Comparison of ENCODE assay signal across 8 cellular contexts in the genomic region with DNA sequence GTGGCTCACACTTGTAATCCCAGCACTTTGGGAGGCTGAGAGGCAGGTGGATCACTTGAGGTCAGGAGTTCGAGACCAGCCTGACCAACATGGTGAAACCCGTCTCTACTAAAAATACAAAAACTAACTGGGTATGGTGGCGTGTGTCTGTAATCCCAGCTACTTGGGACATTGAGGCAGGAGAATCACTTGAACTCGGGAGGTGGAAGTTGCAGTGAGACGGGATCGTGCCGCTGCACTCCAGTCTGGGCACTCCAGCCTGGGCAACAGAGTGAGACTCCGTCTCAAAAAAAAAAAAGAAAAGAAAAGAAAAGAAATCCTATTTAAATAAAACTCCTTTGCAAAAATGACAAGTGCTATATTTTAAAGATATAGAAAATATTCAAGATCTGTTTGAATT. TPM values are rescaled to one million over a fixed set of nuclear protein-coding genes. Genes with fewer than 3 reads are reported as not detected.
A peak's percentile ranks its signal among the peaks of the same experiment; 100 is the strongest.
DNase-seq lines count a peak whose midpoint lies in the region; ATAC-seq and TF ChIP-seq lines count a peak whose summit lies in the region.
"Not testable (repeated sequence)": the region's sequence is repeated elsewhere in the genome, so short reads cannot be mapped to it uniquely, and the experiment has no call there.

No MANE protein-coding gene starts in this region.

- BruUV-seq in IMR-90 (replicated peaks; lab: Mats Ljungman, UMichigan) = not testable (repeated sequence)

- peak overlapping the region in 1 of 2 experiments; percentile 88; a peak in 1 of 4 replicates for H4K8ac ChIP-seq in IMR-90 (ENCODE audit: low read depth in 2 of 2, low read length in 2 of 2)

- H4K5ac ChIP-seq in IMR-90 (ENCODE audit: low read depth, low read length) = not testable (repeated sequence)

- not testable (repeated sequence) for H3K23ac ChIP-seq in IMR-90 (ENCODE audit: low read depth, low read length)

- H4K20me1 ChIP-seq in IMR-90 (ENCODE audit: insufficient read depth, low read length); osteoblast (ENCODE audit: insufficient read depth, low read length): not testable (repeated sequence)

- not testable (repeated sequence) for H3K27me3 ChIP-seq in IMR-90 (ENCODE audit: control insufficient read depth, insufficient read depth, low read length); brain microvascular endothelial cell (replicated peaks); left ventricle myocardium inferior (ENCODE audit: low read depth); osteoblast (ENCODE audit: insufficient read depth, low read length); upper lobe of left lung

- H3K56ac ChIP-seq in IMR-90 (ENCODE audit: extremely low read depth, insufficient read depth, low read length) = not testable (repeated sequence)

- H3K9me1 ChIP-seq in IMR-90 (ENCODE audit: insufficient read depth, low read length) = peaks cover 11% of the 10 kb centered on the region

- not testable (repeated sequence) for TF ChIP-seq EP300 in upper lobe of left lung (IDR thresholded peaks at IDR 0.05)

- not testable (repeated sequence) for TF ChIP-seq CTCF in CD14-positive monocyte (IDR thresholded peaks at IDR 0.05); IMR-90 (conservative IDR thresholded peaks at IDR 0.05; ENCODE audit: low read depth, low read length); brain microvascular endothelial cell (IDR thresholded peaks at IDR 0.05; ENCODE audit: low read depth, low read length, missing control alignments); left ventricle myocardium inferior (IDR thresholded peaks at IDR 0.05; ENCODE audit: borderline replicate concordance); osteoblast (IDR thresholded peaks at IDR 0.05; ENCODE audit: extremely low read depth, low read depth, low read length); upper lobe of left lung (IDR thresholded peaks at IDR 0.05)

- CTCF ChIA-PET in IMR-90 (lab: Yijun Ruan, JAX) = not testable (repeated sequence)

- H3K4me1 Mint-ChIP-seq in CD14-positive monocyte = peaks cover 85% of the 10 kb centered on the region
- H3K4me1 Mint-ChIP-seq in T-helper 1 cell treated with Interleukin-12 subunit alpha and Interleukin-12 subunit beta and Interleukin-4 antibody, amounts not matched to agents 30 μg/mL and 1 μg/mL, for 36 hours (ENCODE audit: low read depth) = peaks cover 77% of the 10 kb centered on the region
- H3K4me1 Mint-ChIP-seq in activated T-cell treated with anti-CD3 and anti-CD28 coated beads, Interleukin-2, amount 50 U/mL, for 72 hours (ENCODE audit: low read depth) = peaks cover 92% of the 10 kb centered on the region

- H2AK9ac ChIP-seq in IMR-90 (replicated peaks; ENCODE audit: low read depth, low read length, poor library complexity) = not testable (repeated sequence)

- H3K27ac ChIP-seq in IMR-90 (ENCODE audit: insufficient read depth, low read length) = peak overlapping the region; percentile 54
- H3K27ac ChIP-seq in brain microvascular endothelial cell = peak overlapping the region; percentile 16
- peak overlapping the region; percentile 72 for H3K27ac ChIP-seq in left ventricle myocardium inferior (replicated peaks)
- peak overlapping the region; percentile 73 for H3K27ac ChIP-seq in osteoblast (ENCODE audit: low read depth, low read length)
- peak overlapping the region in 3 of 4 donors; percentile 98 to 100 (median 100) for H3K27ac ChIP-seq in upper lobe of left lung

- in situ Hi-C loops in IMR-90 (cut with MboI; ENCODE audit: low sequenced_read_pairs) = loop anchor here (5.0 kb wide), 1 partner anchor 323 kb away; no protein-coding TSS in a partner anchor
- in situ Hi-C loops in brain microvascular endothelial cell (cut with HindIII; ENCODE audit: low pct_ligation_motif_present, low sequenced_read_pairs) = not testable (repeated sequence)

- dilution Hi-C loops in IMR-90 (cut with HindIII; ENCODE audit: low sequenced_read_pairs, unreplicated experiment) = not testable (repeated sequence)

- 0 out of 2 replicates have a peak overlapping the region, but pooled peaks have one; percentile 18 for H3K14ac ChIP-seq in IMR-90 (replicated peaks; ENCODE audit: low read depth, low read length)

- peak overlapping the region; percentile 87 to 96 (median 91) for H3K27ac Mint-ChIP-seq in CD14-positive monocyte
- peak overlapping the region; percentile 86 for H3K27ac Mint-ChIP-seq in T-helper 1 cell treated with Interleukin-12 subunit alpha and Interleukin-12 subunit beta and Interleukin-4 antibody, amounts not matched to agents 30 μg/mL and 1 μg/mL, for 36 hours
- H3K27ac Mint-ChIP-seq in activated T-cell treated with anti-CD3 and anti-CD28 coated beads, Interleukin-2, amount 50 U/mL, for 72 hours = peak overlapping the region; percentile 92

- not testable (repeated sequence) for H3K36me3 ChIP-seq in IMR-90 (ENCODE audit: control insufficient read depth, insufficient read depth, low read length); brain microvascular endothelial cell (replicated peaks); left ventricle myocardium inferior; osteoblast (ENCODE audit: insufficient read depth, low read length); upper lobe of left lung

- not testable (repeated sequence) for H3K27me3 Mint-ChIP-seq in CD14-positive monocyte (ENCODE audit: low read depth in 3 of 3); T-helper 1 cell treated with Interleukin-12 subunit alpha and Interleukin-12 subunit beta and Interleukin-4 antibody, amounts not matched to agents 30 μg/mL and 1 μg/mL, for 36 hours (ENCODE audit: low read depth); activated T-cell treated with anti-CD3 and anti-CD28 coated beads, Interleukin-2, amount 50 U/mL, for 72 hours (ENCODE audit: low read depth)

- H3K4me3 ChIP-seq in IMR-90 (ENCODE audit: insufficient read depth, low read depth, low read length); brain microvascular endothelial cell (ENCODE audit: low read depth, low read length); left ventricle myocardium inferior; osteoblast (ENCODE audit: insufficient read depth, low read length): not testable (repeated sequence)
- peak overlapping the region in 1 of 4 donors; percentile 78 for H3K4me3 ChIP-seq in upper lobe of left lung

- not testable (repeated sequence) for H2BK15ac ChIP-seq in IMR-90 (ENCODE audit: low read depth, low read length)

- not testable (repeated sequence) for H2AFZ ChIP-seq in IMR-90 (replicated peaks; ENCODE audit: low read length, poor library complexity); osteoblast (ENCODE audit: low read length)

- H3K79me1 ChIP-seq in IMR-90 (ENCODE audit: low read depth in 1 of 2, low read length in 2 of 2) = peaks cover 0 to 49% of the 10 kb centered on the region in 2 experiments; a peak in 3 of 4 replicates

- H2BK20ac ChIP-seq in IMR-90 (ENCODE audit: low read depth, low read length) = not testable (repeated sequence)

- not testable (repeated sequence) for DNase-seq in CD14-positive monocyte (ENCODE audit: low spot score); IMR-90; activated T-cell treated with anti-CD3 and anti-CD28 coated beads, Interleukin-2, amount 50 U/mL, for 72 hours; brain microvascular endothelial cell; left ventricle myocardium inferior; osteoblast (ENCODE audit: insufficient read length, low spot score, missing footprints); upper lobe of left lung

- H3K9me3 Mint-ChIP-seq in CD14-positive monocyte; T-helper 1 cell treated with Interleukin-12 subunit alpha and Interleukin-12 subunit beta and Interleukin-4 antibody, amounts not matched to agents 30 μg/mL and 1 μg/mL, for 36 hours; activated T-cell treated with anti-CD3 and anti-CD28 coated beads, Interleukin-2, amount 50 U/mL, for 72 hours: not testable (repeated sequence)

- H3K4me1 ChIP-seq in IMR-90 (ENCODE audit: control insufficient read depth, insufficient read depth, low read length) (peaks cover 19% of the 10 kb centered on the region), left ventricle myocardium inferior (peaks cover 99% of the 10 kb centered on the region), osteoblast (ENCODE audit: insufficient read depth, low read length) (peaks cover 90% of the 10 kb centered on the region), upper lobe of left lung (peaks cover 63 to 71% (median 68%) of the 10 kb centered on the region in 4 donors)

- ATAC-seq in IMR-90 (ENCODE audit: low read depth); activated T-cell treated with anti-CD3 and anti-CD28 coated beads, Interleukin-2, amount 50 U/mL, for 72 hours (replicated peaks in 1 of 2); upper lobe of left lung (ENCODE audit: low FRiP score in 2 of 2): not testable (repeated sequence)

- intact Hi-C loops in CD14-positive monocyte (cut with micrococcal nuclease) (loop anchor here in 1 of 2 donors (10.0 kb wide), 1 partner anchor 261 kb away; no protein-coding TSS in a partner anchor), left ventricle myocardium inferior (cut with micrococcal nuclease) (loop anchor here (10.0 kb wide), 1 partner anchor 751 kb away; no protein-coding TSS in a partner anchor)
- intact Hi-C loops in IMR-90 (cut with micrococcal nuclease) = not testable (repeated sequence)

- peak overlapping the region in 1 of 2 donors; percentile 70 for H3K4me3 Mint-ChIP-seq in CD14-positive monocyte
- peak overlapping the region; percentile 99 for H3K4me3 Mint-ChIP-seq in T-helper 1 cell treated with Interleukin-12 subunit alpha and Interleukin-12 subunit beta and Interleukin-4 antibody, amounts not matched to agents 30 μg/mL and 1 μg/mL, for 36 hours
- H3K4me3 Mint-ChIP-seq in activated T-cell treated with anti-CD3 and anti-CD28 coated beads, Interleukin-2, amount 50 U/mL, for 72 hours = peak overlapping the region; percentile 98

- H3K18ac ChIP-seq in IMR-90 (ENCODE audit: low read depth, low read length) = peak overlapping the region; percentile 37

- TF ChIP-seq RAD21 in IMR-90 (IDR thresholded peaks at IDR 0.05; ENCODE audit: low read length) = not testable (repeated sequence)

- not testable (repeated sequence) for H2BK120ac ChIP-seq in IMR-90 (ENCODE audit: low read depth, low read length)

- not testable (repeated sequence) for H3K9me3 ChIP-seq in IMR-90 (ENCODE audit: control insufficient read depth, insufficient read depth, low read length); left ventricle myocardium inferior (replicated peaks); osteoblast (ENCODE audit: low read depth, low read length); upper lobe of left lung

- TF ChIP-seq POLR2A in IMR-90 (IDR thresholded peaks at IDR 0.05; ENCODE audit: low read depth, low read length); upper lobe of left lung (IDR thresholded peaks at IDR 0.05): not testable (repeated sequence)

- H2BK5ac ChIP-seq in IMR-90 (ENCODE audit: low read depth, low read length, poor library complexity, severe bottlenecking) = peak overlapping the region; percentile 98

- peak overlapping the region; percentile 50; the same call in 1 of the 2 replicates for H2AK5ac ChIP-seq in IMR-90 (ENCODE audit: low read depth, low read length)

- not testable (repeated sequence) for H3K9ac ChIP-seq in IMR-90 (ENCODE audit: low read depth, low read length)

- H3K4me2 ChIP-seq in IMR-90 (ENCODE audit: low read depth, low read length) = not testable (repeated sequence)
- peak overlapping the region; percentile 60 for H3K4me2 ChIP-seq in osteoblast (ENCODE audit: insufficient read depth, low read length)

- WGBS in IMR-90 (ENCODE audit: extremely low coverage in 2 of 2, insufficient read length in 1 of 2), 2 experiments = no CpG with 5 or more reads among the region's 8 CpGs
- WGBS in upper lobe of left lung, 2 donors = 74 to 87% methylated on average over 8 of the region's 8 CpGs

- H3K36me3 Mint-ChIP-seq in CD14-positive monocyte = peaks cover 82 to 83% of the 10 kb centered on the region in 2 donors
- H3K36me3 Mint-ChIP-seq in T-helper 1 cell treated with Interleukin-12 subunit alpha and Interleukin-12 subunit beta and Interleukin-4 antibody, amounts not matched to agents 30 μg/mL and 1 μg/mL, for 36 hours (ENCODE audit: low read depth) = peaks cover 47% of the 10 kb centered on the region
- H3K36me3 Mint-ChIP-seq in activated T-cell treated with anti-CD3 and anti-CD28 coated beads, Interleukin-2, amount 50 U/mL, for 72 hours (ENCODE audit: insufficient read depth in 2 of 2) = peaks cover 25 to 33% of the 10 kb centered on the region in 2 donors

- H4K91ac ChIP-seq in IMR-90 (ENCODE audit: insufficient read depth, low read depth, low read length) = not testable (repeated sequence)

- peak overlapping the region; percentile 96; the same call in 1 of the 2 replicates for H3K4ac ChIP-seq in IMR-90 (ENCODE audit: low read depth, low read length)

- POLR2A ChIA-PET in IMR-90 (lab: Charles Lee; ENCODE audit: unreplicated experiment) = not testable (repeated sequence)

- H3K79me2 ChIP-seq in osteoblast (ENCODE audit: insufficient read depth, low read length) = peaks cover 83% of the 10 kb centered on the region

RNA-seq across cellular contexts. Expression of a gene that starts 10.1 kb away (rescaled TPM):
- polyA plus RNA-seq in CD14-positive monocyte (100 to 1,000 TPM; 189 to 192 TPM), IMR-90 (2012; rRNA removed) (33.5 and 43.3 TPM in 2 replicates)
- total RNA-seq in IMR-90 (2012; rRNA removed) (3.8 and 8.1 TPM in 2 replicates), left ventricle myocardium inferior (79.4 TPM), osteoblast (23.6 and 25.0 TPM in 2 replicates), upper lobe of left lung (100 to 1,000 TPM in 3 of 6 donors, 10 to 100 TPM in 3; 31.4 to 177 (median 87.0) TPM)
- 3.7 and 12.0 TPM in 2 replicates for polyA plus RNA-seq in IMR-90 (2012; cell fraction: cytosol; rRNA removed)
- 4.7 and 12.8 TPM in 2 replicates for polyA plus RNA-seq in IMR-90 (2012; cell fraction: nucleus; rRNA removed; ENCODE audit: low replicate concordance)
- 100 to 1,000 TPM; 258 to 337 TPM for total RNA-seq in activated T-cell treated with anti-CD3 and anti-CD28 coated beads, Interleukin-2, amount 50 U/mL, for 72 hours

Comparison
In these comparisons a context has a peak if more than half of its experiments do, and no peak if none do; other contexts are left out.
1. H3K27ac ChIP-seq: peak in every context shown above with its lines; median percentile 100 in upper lobe of left lung; 73 in osteoblast; 72 in left ventricle myocardium inferior; 54 in IMR-90; 16 in brain microvascular endothelial cell.